In genomic region chr3:55519016-55519415, GRCh38 we compare ENCODE assay signal across 21 cellular contexts. TPM values are rescaled to one million over a fixed set of nuclear protein-coding genes. Genes with fewer than 3 reads are reported as not detected.
DNase-seq lines count a peak whose midpoint lies in the region; ATAC-seq, FAIRE-seq and TF ChIP-seq lines count a peak whose summit lies in the region.
"Had no signal": no experiment of that assay in that cellular context is flagged by ENCODE, and none has a peak within 500 bp of the region (broad histone marks: within the 10 kb centered on the region; RNA-seq: fewer than 3 reads in every experiment).

No MANE protein-coding gene starts in this region.

- no peaks in the 10 kb centered on the region for H3K9me3 ChIP-seq in A549
- H3K9me3 ChIP-seq in effector memory CD4-positive, alpha-beta T cell (ENCODE audit: control insufficient read depth, low read length) = no peaks in the 10 kb centered on the region
- H3K9me3 ChIP-seq: upper lobe of left lung had no signal

- FAIRE-seq in A549 (lab: Jason Lieb, UNC) (no peak), bronchial epithelial cell (lab: Jason Lieb, UNC) (no peak)
- FAIRE-seq: A204.1, colon had no signal

- TF ChIP-seq CTCF in A549 (IDR thresholded peaks at IDR 0.05) (no peak), HFFc6 (IDR thresholded peaks at IDR 0.05) (no peak), bronchial epithelial cell (IDR thresholded peaks at IDR 0.05; ENCODE audit: insufficient read depth, low read length, severe bottlenecking) (no peak)

- no peak for TF ChIP-seq POLR2A in A549 (IDR thresholded peaks at IDR 0.05; ENCODE audit: low read length)

- CTCF ChIA-PET in A549 (lab: Yijun Ruan, JAX) = no interaction called here

- intact Hi-C loops in posterior vena cava (cut with DNase I) = no loop called here

- peaks cover 11% of the 10 kb centered on the region for H3K27me3 Mint-ChIP-seq in HFFc6 (ENCODE audit: insufficient read depth)
- H3K27me3 Mint-ChIP-seq: CD8-positive, alpha-beta memory T cell had no signal

- peak in 1 of 2 experiments; percentile 30 for DNase-seq in A549 (ENCODE audit: low read depth in 1 of 2, low spot score in 1 of 2)
- DNase-seq in HFFc6 = peak; percentile 37
- DNase-seq in bronchial epithelial cell (ENCODE audit: low read depth) = peak; percentile 72
- DNase-seq in kidney glomerular epithelial cell (lab: John Stamatoyannopoulos, UW) = peak; percentile 54
- no peak for DNase-seq in posterior vena cava (ENCODE audit: low spot score)
- no peak for DNase-seq in effector memory CD4-positive, alpha-beta T cell
- DNase-seq: activated CD4-positive, alpha-beta T cell treated with anti-CD3 and anti-CD28 coated beads for 1 hour; activated CD8-positive, alpha-beta memory T cell treated with anti-CD3 and anti-CD28 coated beads, Interleukin-2, amount 50 U/mL, for 4 hours; anterior cingulate cortex; CD8-positive, alpha-beta memory T cell; NCI-H446; SHP77; stimulated activated CD4-positive, alpha-beta T cell treated with anti-CD3 and anti-CD28 coated beads, Interleukin-15, amount 100 ng/mL, for 24 hours; stimulated activated naive CD8-positive, alpha-beta T cell treated with anti-CD3 and anti-CD28 coated beads, Interleukin-15, Interleukin-2, amounts not matched to agents 100 U/mL and 50 U/mL, for 24 hours; upper lobe of left lung had no signal

- 41% methylated on average over 3 of the region's 3 CpGs for WGBS in A549 (ENCODE audit: missing lambda C conversion rate)

- no peak for TF ChIP-seq RAD21 in A549 (conservative IDR thresholded peaks at IDR 0.05 in 1 of 2, IDR thresholded peaks at IDR 0.05 in 1 of 2)

- ATAC-seq in A549 (no peak; a peak in 1 of 6 replicates), HG02981 (IDR thresholded peaks at IDR 0.05; ENCODE audit: unreplicated experiment) (no peak), GM18868 (IDR thresholded peaks at IDR 0.05; ENCODE audit: unreplicated experiment) (no peak)
- ATAC-seq: natural killer cell treated with Interleukin-12 subunit alpha and Interleukin-12 subunit beta and Interleukin-15 and Interleukin-18, amount 100 ng/mL, for 72 hours; stimulated activated naive CD8-positive, alpha-beta T cell treated with anti-CD3 and anti-CD28 coated beads, Interleukin-15, Interleukin-2, amounts not matched to agents 100 U/mL and 50 U/mL, for 24 hours had no signal

- peaks cover 40% of the 10 kb centered on the region for H3K4me1 Mint-ChIP-seq in HFFc6 (ENCODE audit: low read depth)
- H3K4me1 Mint-ChIP-seq: CD8-positive, alpha-beta memory T cell had no signal

- H3K4me1 ChIP-seq in A549 = 0 out of 3 replicates have a peak, but pooled peaks cover 3% of the 10 kb centered on the region
- H3K4me1 ChIP-seq in effector memory CD4-positive, alpha-beta T cell (ENCODE audit: control insufficient read depth, insufficient read depth, low read length, poor library complexity, severe bottlenecking) = no peaks in the 10 kb centered on the region
- H3K4me1 ChIP-seq: upper lobe of left lung had no signal

- peak overlapping the region; percentile 36; the same call in 1 of the 2 replicates for H3K27ac Mint-ChIP-seq in HFFc6
- H3K27ac Mint-ChIP-seq: CD8-positive, alpha-beta memory T cell; natural killer cell treated with Interleukin-12 subunit alpha and Interleukin-12 subunit beta and Interleukin-15 and Interleukin-18, amount 100 ng/mL, for 72 hours had no signal

- H3K9me3 Mint-ChIP-seq in HFFc6 = no peaks in the 10 kb centered on the region
- H3K9me3 Mint-ChIP-seq: natural killer cell treated with Interleukin-12 subunit alpha and Interleukin-12 subunit beta and Interleukin-15 and Interleukin-18, amount 100 ng/mL, for 72 hours had no signal

- H3K36me3 ChIP-seq in bronchial epithelial cell (ENCODE audit: control insufficient read depth, insufficient read depth, low read length) = no peaks in the 10 kb centered on the region
- H3K36me3 ChIP-seq in effector memory CD4-positive, alpha-beta T cell (ENCODE audit: control insufficient read depth, insufficient read depth, low read length) = no peaks in the 10 kb centered on the region
- H3K36me3 ChIP-seq: upper lobe of left lung had no signal

- H3K36me3 Mint-ChIP-seq in HFFc6 (ENCODE audit: low read depth) = no peaks in the 10 kb centered on the region
- H3K36me3 Mint-ChIP-seq: CD8-positive, alpha-beta memory T cell; natural killer cell treated with Interleukin-12 subunit alpha and Interleukin-12 subunit beta and Interleukin-15 and Interleukin-18, amount 100 ng/mL, for 72 hours had no signal

- no peak for TF ChIP-seq EP300 in A549 (IDR thresholded peaks at IDR 0.05)

- POLR2A ChIA-PET in A549 (lab: Yijun Ruan, JAX) = no interaction called here

- no peak overlapping the region for H3K4me3 Mint-ChIP-seq in HFFc6
- H3K4me3 Mint-ChIP-seq: CD8-positive, alpha-beta memory T cell; natural killer cell treated with Interleukin-12 subunit alpha and Interleukin-12 subunit beta and Interleukin-15 and Interleukin-18, amount 100 ng/mL, for 72 hours had no signal

- H3K4me2 ChIP-seq in A549 = no peak overlapping the region

- H3K4me3 ChIP-seq in A549 (no peak overlapping the region), bronchial epithelial cell (ENCODE audit: low read depth, low read length) (no peak overlapping the region)
- H3K4me3 ChIP-seq in effector memory CD4-positive, alpha-beta T cell (ENCODE audit: insufficient read depth, low read depth, low read length, poor library complexity, severe bottlenecking) = no peak overlapping the region
- H3K4me3 ChIP-seq: upper lobe of left lung had no signal

- H3K27me3 ChIP-seq in bronchial epithelial cell (ENCODE audit: control insufficient read depth, insufficient read depth, low read length) = no peaks in the 10 kb centered on the region
- no peaks in the 10 kb centered on the region for H3K27me3 ChIP-seq in effector memory CD4-positive, alpha-beta T cell (replicated peaks; ENCODE audit: control insufficient read depth, insufficient read depth, low read length, poor library complexity, severe bottlenecking)
- H3K27me3 ChIP-seq: upper lobe of left lung had no signal

- no peak overlapping the region for H3K27ac ChIP-seq in A549
- H3K27ac ChIP-seq in effector memory CD4-positive, alpha-beta T cell (ENCODE audit: insufficient read depth, low read length, poor library complexity, severe bottlenecking) = no peak overlapping the region
- H3K27ac ChIP-seq: upper lobe of left lung had no signal

TF ChIP-seq in A549, 52 proteins besides CTCF, POLR2A, EP300 and RAD21:
- TF ChIP-seq REST (IDR thresholded peaks at IDR 0.05) = no peak
- peak; percentile 40 for TF ChIP-seq MAFK (IDR thresholded peaks at IDR 0.05; ENCODE audit: partially characterized antibody)
- no peak for TF ChIP-seq ESRRA (IDR thresholded peaks at IDR 0.05; ENCODE audit: borderline replicate concordance, low read length)

RNA-seq across cellular contexts. Expression of gene WNT5A, which starts 31.9 kb away (rescaled TPM):
- polyA plus RNA-seq in A549 (2011; rRNA removed) = 0.10 and 0.17 TPM in 2 replicates
- 0.13 and 0.21 TPM in 2 replicates for polyA plus RNA-seq in A549 (2012; cell fraction: cytosol; rRNA removed)
- 0.12 and 0.70 TPM in 2 replicates for polyA plus RNA-seq in A549 (2012; cell fraction: nucleus; rRNA removed)
- polyA plus RNA-seq in A549 (2017; fragmentation: RNase III; extraction: RNeasy Plus Mini Kit Qiagen cat#74134 plus additional on column Dnase treatment) = 0.55 to 1.3 TPM (median 1.1 TPM) in 3 replicates
- 0.19 and 0.50 TPM in 2 replicates for polyA minus RNA-seq in A549 (2011; rRNA and poly(A)+ RNA removed)
- total RNA-seq in HFFc6 (2021; fragmentation: NEBNext Ultra II Directional; extraction: Animal tissue kit (Norgen Biotek cat#: 25700)) = 100 to 1,000 TPM; 240 to 387 (median 256) TPM
- 3.9 and 11.6 TPM in 2 replicates for total RNA-seq in bronchial epithelial cell
- 1 to 10 TPM; 2.2 to 6.7 TPM for total RNA-seq in posterior vena cava
- total RNA-seq: CD8-positive, alpha-beta memory T cell; natural killer cell treated with Interleukin-12 subunit alpha and Interleukin-12 subunit beta and Interleukin-15 and Interleukin-18, amount 100 ng/mL, for 72 hours; T-helper 2 cell treated with Interferon-gamma antibody and Interleukin-4, amounts not matched to agents 100 ng/mL and 5 ng/mL, for 36 hours had no signal
- polyA plus RNA-seq: CD8-positive, alpha-beta memory T cell had no signal

Comparison
In these comparisons a context has a peak if more than half of its experiments do, and no peak if none do; other contexts are left out.
1. DNase-seq: peak in HFFc6 (single experiment), bronchial epithelial cell (single experiment) and kidney glomerular epithelial cell (single experiment); none in posterior vena cava (single experiment) and effector memory CD4-positive, alpha-beta T cell (0 of 3).
2. RNA of gene WNT5A, which starts 31.9 kb away (total RNA-seq): 240 to 387 TPM in HFFc6; 2.2 to 6.7 TPM in posterior vena cava and 3.9 to 11.6 TPM in bronchial epithelial cell; every median in the first group is over 10 times any median in the second.